ENCODE assay signal across 12 cellular contexts in the genomic region with DNA sequence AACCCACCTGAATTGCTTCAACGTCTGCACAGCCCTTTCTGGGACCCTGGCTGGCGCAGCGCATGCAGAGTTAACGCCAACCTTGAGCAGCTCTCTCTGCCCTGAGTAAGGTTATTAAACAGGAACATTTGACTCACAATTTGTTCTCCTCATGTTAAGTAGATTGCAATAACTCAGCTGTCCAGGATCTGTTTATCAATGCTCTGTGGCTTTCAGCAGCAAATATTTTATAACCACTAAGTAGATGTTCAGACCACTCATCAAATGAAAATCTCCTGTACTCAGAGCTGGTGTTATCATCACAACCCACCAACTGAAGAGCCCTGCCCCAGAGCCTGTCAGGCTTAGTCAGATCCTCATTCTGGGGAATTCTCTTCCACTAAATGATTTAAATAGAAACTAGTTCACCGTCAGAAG.
DNase-seq lines count a peak whose midpoint lies in the region; ATAC-seq and TF ChIP-seq lines count a peak whose summit lies in the region.
"Had no signal": no experiment of that assay in that cellular context is flagged by ENCODE, and none has a peak within 500 bp of the region (broad histone marks: within the 10 kb centered on the region; RNA-seq: fewer than 3 reads in every experiment).

No MANE protein-coding gene starts in this region.

- H3K4me1 Mint-ChIP-seq in neural progenitor cell: peaks cover 4% of the 10 kb centered on the region
- H3K4me1 Mint-ChIP-seq: naive B cell had no signal

- POLR2A ChIA-PET in PC-3 (lab: Charles Lee; ENCODE audit: unreplicated experiment): no interaction called here

- no peaks in the 10 kb centered on the region for H3K9me3 Mint-ChIP-seq in neural progenitor cell

- CTCF ChIA-PET in PC-3 (lab: Charles Lee): no interaction called here

- H3K27me3 Mint-ChIP-seq in neural progenitor cell (ENCODE audit: insufficient read depth, low read depth): peaks cover 3% of the 10 kb centered on the region
- H3K27me3 Mint-ChIP-seq: naive B cell had no signal

- no peaks in the 10 kb centered on the region for H4K20me1 ChIP-seq in PC-3 (ENCODE audit: low read length)
- no peaks in the 10 kb centered on the region for H4K20me1 ChIP-seq in neural progenitor cell (ENCODE audit: low read depth)

- no peaks in the 10 kb centered on the region for H3K9me2 ChIP-seq in PC-3 (replicated peaks; ENCODE audit: low read length)

- BruUV-seq in PC-3 (replicated peaks; lab: Mats Ljungman, UMichigan): no TSS peak

- ATAC-seq in PC-3: no peak
- no peak for ATAC-seq in GM18511 (IDR thresholded peaks at IDR 0.05; ENCODE audit: unreplicated experiment)

- H3K4me3 ChIP-seq in PC-3 (ENCODE audit: low read length) (no peak overlapping the region), fibroblast of mammary gland (ENCODE audit: control insufficient read depth, low read depth, low read length) (no peak overlapping the region), skeletal muscle cell (ENCODE audit: low read depth, low read length) (no peak overlapping the region), neural progenitor cell (no peak overlapping the region)
- H3K4me3 ChIP-seq: esophagus muscularis mucosa had no signal

- no peaks in the 10 kb centered on the region for H3K27me3 ChIP-seq in PC-3 (ENCODE audit: low read length)
- H3K27me3 ChIP-seq in neural progenitor cell: no peaks in the 10 kb centered on the region
- H3K27me3 ChIP-seq: esophagus muscularis mucosa had no signal

- no peaks in the 10 kb centered on the region for H3K36me3 Mint-ChIP-seq in neural progenitor cell
- H3K36me3 Mint-ChIP-seq: naive B cell had no signal

- H2AFZ ChIP-seq in PC-3 (ENCODE audit: low read length) (no peak overlapping the region), neural progenitor cell (replicated peaks) (no peak overlapping the region)

- H3K36me3 ChIP-seq in PC-3 (ENCODE audit: low read depth, low read length) (no peaks in the 10 kb centered on the region), neural progenitor cell (no peaks in the 10 kb centered on the region)
- H3K36me3 ChIP-seq: esophagus muscularis mucosa had no signal

- H3F3A ChIP-seq in PC-3 (ENCODE audit: low read length, unreplicated experiment) (no peaks in the 10 kb centered on the region), neural progenitor cell (ENCODE audit: low read depth) (peaks cover 6% of the 10 kb centered on the region)

- DNase-seq in HCEC 1CT (peak; percentile 97), PC-3 (peak; percentile 32), fibroblast of mammary gland (ENCODE audit: low read depth) (peak; percentile 98), skeletal muscle cell (ENCODE audit: low read depth) (peak; percentile 96), AML-193 (lab: John Stamatoyannopoulos, UW) (no peak), neural progenitor cell (ENCODE audit: low spot score) (no peak), mucosa of gallbladder (ENCODE audit: low spot score) (no peak)
- DNase-seq: activated effector memory CD4-positive, alpha-beta T cell treated with anti-CD3 and anti-CD28 coated beads, Interleukin-2, amount 50 U/mL, for 16 hours; naive B cell had no signal

- intact Hi-C loops in PC-3 (cut with micrococcal nuclease): no loop called here

- H3K4me3 Mint-ChIP-seq in neural progenitor cell: no peak overlapping the region
- H3K4me3 Mint-ChIP-seq: naive B cell had no signal

- H3K9me3 ChIP-seq in PC-3 (ENCODE audit: low read length): no peaks in the 10 kb centered on the region
- H3K9me3 ChIP-seq in neural progenitor cell (ENCODE audit: low read depth): no peaks in the 10 kb centered on the region
- H3K9me3 ChIP-seq: esophagus muscularis mucosa had no signal

- no peak overlapping the region for H3K9ac ChIP-seq in PC-3 (ENCODE audit: low read length)
- no peak overlapping the region for H3K9ac ChIP-seq in neural progenitor cell

- TF ChIP-seq CTCF in PC-3 (conservative IDR thresholded peaks at IDR 0.05; ENCODE audit: low read depth, low read length): no peak
- TF ChIP-seq CTCF in fibroblast of mammary gland (conservative IDR thresholded peaks at IDR 0.05; ENCODE audit: control insufficient read depth, insufficient read depth, low read depth, low read length): no peak
- TF ChIP-seq CTCF in neural progenitor cell (IDR thresholded peaks at IDR 0.05): no peak

- H3K4me2 ChIP-seq in PC-3 (ENCODE audit: low read length) (no peak overlapping the region), neural progenitor cell (no peak overlapping the region)

- H3K79me2 ChIP-seq in PC-3 (ENCODE audit: low read length) (no peaks in the 10 kb centered on the region), neural progenitor cell (ENCODE audit: low read depth) (no peaks in the 10 kb centered on the region)

- H3K27ac Mint-ChIP-seq in neural progenitor cell: no peak overlapping the region
- H3K27ac Mint-ChIP-seq: naive B cell had no signal

- H3K4me1 ChIP-seq in PC-3 (ENCODE audit: insufficient read depth, low read length) (no peaks in the 10 kb centered on the region), neural progenitor cell (peaks cover 32% of the 10 kb centered on the region)

- no peak overlapping the region for H3K27ac ChIP-seq in PC-3 (ENCODE audit: low read length)
- H3K27ac ChIP-seq in neural progenitor cell: no peak overlapping the region
- H3K27ac ChIP-seq: HL-60 had no signal

Comparison
In these comparisons a context has a peak if more than half of its experiments do, and no peak if none do; other contexts are left out.
1. DNase-seq: peak in HCEC 1CT (single experiment), PC-3 (single experiment), fibroblast of mammary gland (single experiment) and skeletal muscle cell (single experiment); none in AML-193 (0 of 2), neural progenitor cell (single experiment) and mucosa of gallbladder (single experiment).